33 cellular contexts compared by ENCODE assay signal in the genomic region with DNA sequence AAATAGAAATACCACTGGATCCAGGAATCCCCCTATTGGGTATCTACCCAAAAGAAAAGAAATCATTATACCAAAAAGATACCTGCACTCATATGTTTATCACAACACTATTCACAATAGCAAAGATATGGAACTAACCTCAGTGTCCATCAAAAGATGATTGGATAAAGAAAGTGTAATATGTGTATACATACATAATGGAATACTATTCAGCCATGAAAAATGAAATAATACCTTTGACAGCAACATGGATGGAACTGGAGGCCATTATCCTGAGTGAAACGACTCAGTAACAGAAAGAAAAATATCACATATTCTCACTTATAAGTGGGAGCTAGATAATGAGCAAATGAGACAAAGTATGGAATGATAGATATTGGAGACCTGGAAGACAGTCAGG.
DNase-seq lines count a peak whose midpoint lies in the region; ATAC-seq, FAIRE-seq and TF ChIP-seq lines count a peak whose summit lies in the region.
"Had no signal": no experiment of that assay in that cellular context is flagged by ENCODE, and none has a peak within 500 bp of the region (broad histone marks: within the 10 kb centered on the region; RNA-seq: fewer than 3 reads in every experiment).

No MANE protein-coding gene starts in this region.

- H3K9me3 Mint-ChIP-seq in activated CD4-positive, alpha-beta T cell treated with anti-CD3 and anti-CD28 coated beads, Interleukin-2, amount 10 ng/mL, durations not matched to agents 24 days and 14 days: peaks cover 4% of the 10 kb centered on the region
- H3K9me3 Mint-ChIP-seq: CD4-positive, alpha-beta memory T cell; CD4-positive, alpha-beta T cell; CD8-positive, alpha-beta T cell had no signal

- TF ChIP-seq EP300 in K562 (IDR thresholded peaks at IDR 0.05; ENCODE audit: low read length): no peak

- no peaks in the 10 kb centered on the region for H3K9me1 ChIP-seq in K562 (ENCODE audit: control insufficient read depth, insufficient read depth, low read length)

- no peaks in the 10 kb centered on the region for H3K79me2 ChIP-seq in K562 (ENCODE audit: control insufficient read depth, insufficient read depth, low read length)

- no peak overlapping the region for H3K27ac Mint-ChIP-seq in activated CD4-positive, alpha-beta T cell treated with anti-CD3 and anti-CD28 coated beads, Interleukin-2, amount 10 ng/mL, durations not matched to agents 24 days and 14 days
- H3K27ac Mint-ChIP-seq: B cell; CD14-positive monocyte; CD4-positive, alpha-beta memory T cell; CD4-positive, alpha-beta T cell; CD4-positive, CD25-positive, alpha-beta regulatory T cell; CD8-positive, alpha-beta memory T cell; CD8-positive, alpha-beta T cell had no signal

- intact Hi-C loops in K562 (cut with micrococcal nuclease): no loop called here
- intact Hi-C loops in activated CD4-positive, alpha-beta T cell treated with anti-CD3 and anti-CD28 coated beads, Interleukin-2, amount 10 ng/mL, durations not matched to agents 24 days and 14 days (cut with micrococcal nuclease): no loop called here

- no peak for ATAC-seq in K562
- ATAC-seq: A549; CD8-positive, alpha-beta T cell had no signal

- no TSS peak for BruUV-seq in K562 (replicated peaks; lab: Mats Ljungman, UMichigan)

- H3K4me3 ChIP-seq in HEK293 (ENCODE audit: low read depth, low read length): no peak overlapping the region
- no peak overlapping the region for H3K4me3 ChIP-seq in K562
- H3K4me3 ChIP-seq: A549; BLaER1; BLaER1 treated with 17β-estradiol and CSF1 and Interleukin-3, amounts not matched to agents 10 nM and 100 nM had no signal

- H3K4me1 ChIP-seq in HEK293 (ENCODE audit: control insufficient read depth, insufficient read depth, low read length) (peaks cover 3% of the 10 kb centered on the region; the same call in 1 of the 2 replicates), K562 (replicated peaks in 1 of 2; ENCODE audit: control insufficient read depth in 2 of 2, insufficient read depth in 2 of 2, low read length in 2 of 2) (no peaks in the 10 kb centered on the region)
- H3K4me1 ChIP-seq: A549, BE2C, BLaER1, Caco-2 had no signal

- H3K4me2 ChIP-seq in K562 (ENCODE audit: insufficient read depth, low read length): no peak overlapping the region
- H3K4me2 ChIP-seq: A549; BLaER1; BLaER1 treated with 17β-estradiol and CSF1 and Interleukin-3, amounts not matched to agents 10 nM and 100 nM had no signal

- H3K27me3 Mint-ChIP-seq in activated CD4-positive, alpha-beta T cell treated with anti-CD3 and anti-CD28 coated beads, Interleukin-2, amount 10 ng/mL, durations not matched to agents 24 days and 14 days: peaks cover 5% of the 10 kb centered on the region
- H3K27me3 Mint-ChIP-seq: CD4-positive, alpha-beta memory T cell; CD4-positive, alpha-beta T cell; CD4-positive, CD25-positive, alpha-beta regulatory T cell; CD8-positive, alpha-beta memory T cell had no signal

- no peaks in the 10 kb centered on the region for H3K4me1 Mint-ChIP-seq in activated CD4-positive, alpha-beta T cell treated with anti-CD3 and anti-CD28 coated beads, Interleukin-2, amount 10 ng/mL, durations not matched to agents 24 days and 14 days
- H3K4me1 Mint-ChIP-seq: B cell; CD14-positive monocyte; CD4-positive, alpha-beta memory T cell; CD4-positive, CD25-positive, alpha-beta regulatory T cell; CD8-positive, alpha-beta memory T cell had no signal

- no peak for TF ChIP-seq RAD21 in K562 (CRISPR knock-in tag; conservative IDR thresholded peaks at IDR 0.05 in 1 of 2, IDR thresholded peaks at IDR 0.05 in 1 of 2)

- H3K9me3 ChIP-seq in HEK293 (ENCODE audit: control insufficient read depth, insufficient read depth, low read depth, low read length): no peaks in the 10 kb centered on the region
- no peaks in the 10 kb centered on the region for H3K9me3 ChIP-seq in K562 (replicated peaks; ENCODE audit: control insufficient read depth, insufficient read depth, low read depth, low read length)
- H3K9me3 ChIP-seq: A549, BE2C, BLaER1, Caco-2 had no signal

- H3K27me3 ChIP-seq in K562 (ENCODE audit: control insufficient read depth in 2 of 2, insufficient read depth in 2 of 2, low read length in 2 of 2): peaks cover 0 to 9% of the 10 kb centered on the region in 2 experiments; a peak in 1 of 5 replicates
- H3K27me3 ChIP-seq: BE2C; BLaER1; BLaER1 treated with 17β-estradiol and CSF1 and Interleukin-3, amounts not matched to agents 10 nM and 100 nM had no signal

- FAIRE-seq in D721Med (lab: Jason Lieb, UNC) (peak; percentile 25), K562 (lab: Jason Lieb, UNC) (no peak), urothelium cell line (lab: Jason Lieb, UNC) (no peak)
- FAIRE-seq: A204.1, A549 had no signal

- no peak for TF ChIP-seq POLR2A in K562 (conservative IDR thresholded peaks at IDR 0.05)

- no peaks in the 10 kb centered on the region; the same call in 1 of the 2 replicates for H4K20me1 ChIP-seq in K562 (replicated peaks; ENCODE audit: control insufficient read depth, insufficient read depth, low read length)
- H4K20me1 ChIP-seq: BLaER1; BLaER1 treated with 17β-estradiol and CSF1 and Interleukin-3, amounts not matched to agents 10 nM and 100 nM had no signal

- H3K27ac ChIP-seq in HEK293 (ENCODE audit: extremely low read depth, low read depth, low read length): no peak overlapping the region
- no peak overlapping the region for H3K27ac ChIP-seq in K562 (ENCODE audit: extremely low read depth, low read depth, low read length)
- H3K27ac ChIP-seq: 22Rv1; A549; BLaER1; BLaER1 treated with 17β-estradiol and CSF1 and Interleukin-3, amounts not matched to agents 10 nM and 100 nM; C4-2B had no signal

- in situ Hi-C loops in K562 (cut with MboI): no loop called here

- CTCF ChIA-PET in HEK293 (lab: Yijun Ruan, JAX) (interaction anchor here (0.6 kb wide), 1 partner anchor 87 kb away, joined by 3 read pairs; no protein-coding TSS in a partner anchor), K562 (lab: Yijun Ruan, JAX; ENCODE audit: low intra/inter-chr PET ratio) (no interaction called here)

- TF ChIP-seq CTCF in D721Med (IDR thresholded peaks at IDR 0.05; ENCODE audit: insufficient read depth, missing control alignments): no peak
- TF ChIP-seq CTCF in HEK293 (tag by site-specific recombination; IDR thresholded peaks at IDR 0.05): no peak
- TF ChIP-seq CTCF in K562 (IDR thresholded peaks at IDR 0.05 in 2 of 3, conservative IDR thresholded peaks at IDR 0.05 in 1 of 3; ENCODE audit: insufficient read depth in 2 of 3, low read depth in 1 of 3, low read length in 3 of 3): no peak

- DNase-seq in D721Med (ENCODE audit: insufficient read length, low spot score) (no peak), K562 (ENCODE audit: extremely low read depth in 1 of 4, low spot score in 3 of 4) (no peak), urothelium cell line (ENCODE audit: low spot score) (no peak)
- DNase-seq in activated CD4-positive, alpha-beta T cell treated with anti-CD3 and anti-CD28 coated beads, Interleukin-2, amount 10 ng/mL, durations not matched to agents 24 days and 14 days: no peak
- no peak for DNase-seq in activated CD8-positive, alpha-beta memory T cell treated with anti-CD3 and anti-CD28 coated beads, Interleukin-2, amount 50 U/mL, for 4 hours
- DNase-seq: 8988T; ACHN; AML-193; BE2C; C1 segment of cervical spinal cord; Caco-2; Calu3; CD4-positive, alpha-beta memory T cell; CD4-positive, alpha-beta T cell; CD4-positive, CD25-positive, alpha-beta regulatory T cell; CD8-positive, alpha-beta memory T cell; CD8-positive, alpha-beta T cell; COR-L47; DMS 273 treated with DMSO at 0.1 percent for 48 hours; DMS153; DMS79; DMS79 treated with DMSO at 0.1 percent for 48 hours; DND-41; EL had no signal

- 0% methylated on average over 1 of the region's 1 CpG for WGBS in K562 (ENCODE audit: insufficient coverage, low coverage, missing lambda C conversion rate)

- H3K36me3 ChIP-seq in HEK293 (ENCODE audit: control insufficient read depth in 2 of 2, insufficient read depth in 1 of 2, low read length in 2 of 2): no peaks in the 10 kb centered on the region
- no peaks in the 10 kb centered on the region for H3K36me3 ChIP-seq in K562 (ENCODE audit: control insufficient read depth, insufficient read depth, low read length)
- H3K36me3 ChIP-seq: BE2C; BLaER1; BLaER1 treated with 17β-estradiol and CSF1 and Interleukin-3, amounts not matched to agents 10 nM and 100 nM had no signal

- H3K36me3 Mint-ChIP-seq in activated CD4-positive, alpha-beta T cell treated with anti-CD3 and anti-CD28 coated beads, Interleukin-2, amount 10 ng/mL, durations not matched to agents 24 days and 14 days (ENCODE audit: low read depth): no peaks in the 10 kb centered on the region
- H3K36me3 Mint-ChIP-seq: CD14-positive monocyte; CD4-positive, alpha-beta memory T cell; CD4-positive, CD25-positive, alpha-beta regulatory T cell; CD8-positive, alpha-beta memory T cell; CD8-positive, alpha-beta T cell had no signal

- no peak overlapping the region for H3K9ac ChIP-seq in K562 (ENCODE audit: insufficient read depth in 1 of 2, low read depth in 2 of 2, low read length in 2 of 2)
- H3K9ac ChIP-seq: BLaER1; BLaER1 treated with 17β-estradiol and CSF1 and Interleukin-3, amounts not matched to agents 10 nM and 100 nM had no signal

- POLR2A ChIA-PET in HEK293 (lab: Yijun Ruan, JAX) (no interaction called here), K562 (lab: Yijun Ruan, JAX) (no interaction called here)

- H2AFZ ChIP-seq in K562 (ENCODE audit: low read depth, low read length): no peak overlapping the region

- H3K4me3 Mint-ChIP-seq in activated CD4-positive, alpha-beta T cell treated with anti-CD3 and anti-CD28 coated beads, Interleukin-2, amount 10 ng/mL, durations not matched to agents 24 days and 14 days: no peak overlapping the region
- H3K4me3 Mint-ChIP-seq: B cell; CD14-positive monocyte; CD4-positive, alpha-beta memory T cell; CD4-positive, alpha-beta T cell; CD4-positive, CD25-positive, alpha-beta regulatory T cell; CD8-positive, alpha-beta memory T cell; CD8-positive, alpha-beta T cell had no signal

TF ChIP-seq in K562, 482 proteins besides CTCF, POLR2A, EP300 and RAD21 (continues in another document):
- no peak for TF ChIP-seq POLR2AphosphoS2 (IDR thresholded peaks at IDR 0.05; ENCODE audit: low read length)
- TF ChIP-seq THAP12 (CRISPR knock-in tag; IDR thresholded peaks at IDR 0.05): no peak
